12 cellular contexts compared by ENCODE assay signal in genomic region chr2:199160677-199161465, GRCh38.
DNase-seq lines count a peak whose midpoint lies in the region; ATAC-seq and TF ChIP-seq lines count a peak whose summit lies in the region.
"Had no signal": no experiment of that assay in that cellular context is flagged by ENCODE, and none has a peak within 500 bp of the region (broad histone marks: within the 10 kb centered on the region; RNA-seq: fewer than 3 reads in every experiment).

No MANE protein-coding gene starts in this region.

- intact Hi-C loops in vagina (cut with DNase I): no loop called here

- no peak overlapping the region for H3K27ac ChIP-seq in vagina

- TF ChIP-seq POLR2A in vagina (IDR thresholded peaks at IDR 0.05): no peak

- H3K9me3 Mint-ChIP-seq in glutamatergic neuron (ENCODE audit: unreplicated experiment): no peaks in the 10 kb centered on the region
- no peaks in the 10 kb centered on the region for H3K9me3 Mint-ChIP-seq in activated CD8-positive, alpha-beta memory T cell treated with anti-CD3 and anti-CD28 coated beads, Interleukin-2, amount 10 ng/mL, durations not matched to agents 7 days and 5 days (ENCODE audit: low read depth)

- no peaks in the 10 kb centered on the region for H3K27me3 ChIP-seq in vagina

- CTCF ChIA-PET in activated CD8-positive, alpha-beta memory T cell treated with anti-CD3 and anti-CD28 coated beads, Interleukin-2, amount 10 ng/mL, durations not matched to agents 7 days and 5 days (lab: Charles Lee): no interaction called here

- H3K4me3 Mint-ChIP-seq in glutamatergic neuron (ENCODE audit: unreplicated experiment): no peak overlapping the region
- H3K4me3 Mint-ChIP-seq in activated CD8-positive, alpha-beta memory T cell treated with anti-CD3 and anti-CD28 coated beads, Interleukin-2, amount 10 ng/mL, durations not matched to agents 7 days and 5 days: no peak overlapping the region
- H3K4me3 Mint-ChIP-seq: B cell had no signal

- TF ChIP-seq CTCF in astrocyte of the cerebellum (IDR thresholded peaks at IDR 0.05; ENCODE audit: low read depth, low read length, missing control alignments): no peak
- no peak for TF ChIP-seq CTCF in glutamatergic neuron (IDR thresholded peaks at IDR 0.05; ENCODE audit: partially characterized antibody, unreplicated experiment)
- TF ChIP-seq CTCF in vagina (IDR thresholded peaks at IDR 0.05): no peak

- no peaks in the 10 kb centered on the region for H3K9me3 ChIP-seq in vagina

- H3K27me3 Mint-ChIP-seq in glutamatergic neuron (ENCODE audit: unreplicated experiment): peaks cover 5% of the 10 kb centered on the region
- no peaks in the 10 kb centered on the region for H3K27me3 Mint-ChIP-seq in activated CD8-positive, alpha-beta memory T cell treated with anti-CD3 and anti-CD28 coated beads, Interleukin-2, amount 10 ng/mL, durations not matched to agents 7 days and 5 days
- H3K27me3 Mint-ChIP-seq: B cell had no signal

- H3K4me3 ChIP-seq in astrocyte of the cerebellum (ENCODE audit: low read depth, low read length) (no peak overlapping the region), vagina (no peak overlapping the region)
- H3K4me3 ChIP-seq: lung had no signal

- H3K27ac Mint-ChIP-seq in glutamatergic neuron (ENCODE audit: unreplicated experiment): peak overlapping the region; percentile 18
- H3K27ac Mint-ChIP-seq in activated CD8-positive, alpha-beta memory T cell treated with anti-CD3 and anti-CD28 coated beads, Interleukin-2, amount 10 ng/mL, durations not matched to agents 7 days and 5 days: no peak overlapping the region
- H3K27ac Mint-ChIP-seq: B cell had no signal

- no peak for ATAC-seq in GM18498 (IDR thresholded peaks at IDR 0.05; ENCODE audit: unreplicated experiment)
- no peak for ATAC-seq in activated CD8-positive, alpha-beta memory T cell treated with anti-CD3 and anti-CD28 coated beads, Interleukin-2, amount 10 ng/mL, durations not matched to agents 7 days and 5 days

- H3K36me3 ChIP-seq in vagina: no peaks in the 10 kb centered on the region

- H3K4me1 Mint-ChIP-seq in glutamatergic neuron (ENCODE audit: low read depth, unreplicated experiment): peaks cover 8% of the 10 kb centered on the region
- no peaks in the 10 kb centered on the region for H3K4me1 Mint-ChIP-seq in activated CD8-positive, alpha-beta memory T cell treated with anti-CD3 and anti-CD28 coated beads, Interleukin-2, amount 10 ng/mL, durations not matched to agents 7 days and 5 days
- H3K4me1 Mint-ChIP-seq: B cell had no signal

- DNase-seq in AG08395 (ENCODE audit: low spot score): peak; percentile 78
- DNase-seq in HS-5 (ENCODE audit: low read depth): peak; percentile 93
- DNase-seq in astrocyte of the cerebellum (ENCODE audit: low read depth): peak; percentile 67
- no peak for DNase-seq in glutamatergic neuron
- DNase-seq in NCI-H1105 (lab: John Stamatoyannopoulos, UW): no peak
- no peak for DNase-seq in activated CD8-positive, alpha-beta memory T cell treated with anti-CD3 and anti-CD28 coated beads, Interleukin-2, amount 10 ng/mL, durations not matched to agents 7 days and 5 days
- no peak for DNase-seq in vagina (ENCODE audit: extremely low spot score in 2 of 2)
- DNase-seq: hypothalamus, occipital lobe had no signal

- H3K36me3 Mint-ChIP-seq in glutamatergic neuron (ENCODE audit: unreplicated experiment): peaks cover 6% of the 10 kb centered on the region
- no peaks in the 10 kb centered on the region for H3K36me3 Mint-ChIP-seq in activated CD8-positive, alpha-beta memory T cell treated with anti-CD3 and anti-CD28 coated beads, Interleukin-2, amount 10 ng/mL, durations not matched to agents 7 days and 5 days

- in situ Hi-C loops in astrocyte of the cerebellum (cut with HindIII; ENCODE audit: low sequenced_read_pairs): no loop called here

- no peaks in the 10 kb centered on the region for H3K4me1 ChIP-seq in vagina

Comparison
In these comparisons a context has a peak if more than half of its experiments do, and no peak if none do; other contexts are left out.
1. DNase-seq: peak in AG08395 (single experiment), HS-5 (single experiment) and astrocyte of the cerebellum (single experiment); none in glutamatergic neuron (single experiment), NCI-H1105 (single experiment), activated CD8-positive, alpha-beta memory T cell treated with anti-CD3 and anti-CD28 coated beads, Interleukin-2, amount 10 ng/mL, durations not matched to agents 7 days and 5 days (single experiment) and vagina (0 of 2).